In genomic region chr10:70664702-70665195, GRCh38 we compare ENCODE assay signal across 9 cellular contexts. TPM values are rescaled to one million over a fixed set of nuclear protein-coding genes. Genes with fewer than 3 reads are reported as not detected.
A peak's percentile ranks its signal among the peaks of the same experiment; 100 is the strongest.
DNase-seq lines count a peak whose midpoint lies in the region; ATAC-seq, FAIRE-seq and TF ChIP-seq lines count a peak whose summit lies in the region.
"Had no signal": no experiment of that assay in that cellular context is flagged by ENCODE, and none has a peak within 500 bp of the region (broad histone marks: within the 10 kb centered on the region; RNA-seq: fewer than 3 reads in every experiment).

No MANE protein-coding gene starts in this region.

- CTCF ChIA-PET in activated CD4-positive, alpha-beta memory T cell treated with anti-CD3 and anti-CD28 coated beads for 36 hours (lab: Charles Lee): interaction anchor here (1.1 kb wide), 1 partner anchor 12 kb away, joined by 3 read pairs; no protein-coding TSS in a partner anchor

- in situ Hi-C loops in SK-MEL-5 (cut with HindIII; ENCODE audit: low pct_unique_long_range_greater_than_20kb, low sequenced_read_pairs): no loop called here

- peaks cover 2% of the 10 kb centered on the region for H3K27me3 Mint-ChIP-seq in glutamatergic neuron (ENCODE audit: unreplicated experiment)
- peaks cover 15% of the 10 kb centered on the region for H3K27me3 Mint-ChIP-seq in activated CD4-positive, alpha-beta memory T cell treated with anti-CD3 and anti-CD28 coated beads for 36 hours

- peaks cover 7% of the 10 kb centered on the region for H3K36me3 Mint-ChIP-seq in glutamatergic neuron (ENCODE audit: unreplicated experiment)
- no peaks in the 10 kb centered on the region for H3K36me3 Mint-ChIP-seq in stimulated activated effector memory CD8-positive, alpha-beta T cell treated with anti-CD3 and anti-CD28 coated beads, Interleukin-12 subunit alpha, Interleukin-12 subunit beta, amount 100 ng/mL, for 72 hours
- no peaks in the 10 kb centered on the region for H3K36me3 Mint-ChIP-seq in activated CD4-positive, alpha-beta memory T cell treated with anti-CD3 and anti-CD28 coated beads for 36 hours

- H3K4me3 Mint-ChIP-seq in glutamatergic neuron (ENCODE audit: unreplicated experiment): no peak overlapping the region
- H3K4me3 Mint-ChIP-seq in stimulated activated effector memory CD8-positive, alpha-beta T cell treated with anti-CD3 and anti-CD28 coated beads, Interleukin-12 subunit alpha, Interleukin-12 subunit beta, amount 100 ng/mL, for 72 hours: no peak overlapping the region
- no peak overlapping the region for H3K4me3 Mint-ChIP-seq in activated CD4-positive, alpha-beta memory T cell treated with anti-CD3 and anti-CD28 coated beads for 36 hours

- H3K9me3 Mint-ChIP-seq in glutamatergic neuron (ENCODE audit: unreplicated experiment): peaks cover 5% of the 10 kb centered on the region
- no peaks in the 10 kb centered on the region for H3K9me3 Mint-ChIP-seq in stimulated activated effector memory CD8-positive, alpha-beta T cell treated with anti-CD3 and anti-CD28 coated beads, Interleukin-12 subunit alpha, Interleukin-12 subunit beta, amount 100 ng/mL, for 72 hours
- peaks cover 2% of the 10 kb centered on the region for H3K9me3 Mint-ChIP-seq in activated CD4-positive, alpha-beta memory T cell treated with anti-CD3 and anti-CD28 coated beads for 36 hours

- intact Hi-C loops in activated CD4-positive, alpha-beta memory T cell treated with anti-CD3 and anti-CD28 coated beads for 36 hours (cut with micrococcal nuclease): no loop called here

- FAIRE-seq in GM19239 (lab: Jason Lieb, UNC): no peak
- FAIRE-seq: colon had no signal

- POLR2A ChIA-PET in activated CD4-positive, alpha-beta memory T cell treated with anti-CD3 and anti-CD28 coated beads for 36 hours (lab: Charles Lee): no interaction called here

- H3K4me1 Mint-ChIP-seq in glutamatergic neuron (ENCODE audit: low read depth, unreplicated experiment): peaks cover 12% of the 10 kb centered on the region
- peaks cover 21% of the 10 kb centered on the region for H3K4me1 Mint-ChIP-seq in stimulated activated effector memory CD8-positive, alpha-beta T cell treated with anti-CD3 and anti-CD28 coated beads, Interleukin-12 subunit alpha, Interleukin-12 subunit beta, amount 100 ng/mL, for 72 hours
- no peaks in the 10 kb centered on the region for H3K4me1 Mint-ChIP-seq in activated CD4-positive, alpha-beta memory T cell treated with anti-CD3 and anti-CD28 coated beads for 36 hours (ENCODE audit: low read depth)

- DNase-seq in NCI-H2107 treated with DMSO at 0.1 percent for 48 hours (lab: John Stamatoyannopoulos, UW; ENCODE audit: unreplicated experiment) (peak; percentile 23), NCI-H2107 (lab: John Stamatoyannopoulos, UW) (no peak), SK-MEL-5 (ENCODE audit: low read depth, low spot score) (peak; percentile 93), glutamatergic neuron (no peak), cerebellar cortex (ENCODE audit: low spot score) (no peak), GM19239 (ENCODE audit: insufficient read length, low spot score) (no peak)
- no peak for DNase-seq in stimulated activated effector memory CD8-positive, alpha-beta T cell treated with anti-CD3 and anti-CD28 coated beads, Interleukin-12 subunit alpha, Interleukin-12 subunit beta, amount 100 ng/mL, for 72 hours (ENCODE audit: low spot score in 2 of 2)
- DNase-seq in activated CD4-positive, alpha-beta memory T cell treated with anti-CD3 and anti-CD28 coated beads for 36 hours: no peak

- peak; percentile 79 for ATAC-seq in stimulated activated effector memory CD8-positive, alpha-beta T cell treated with anti-CD3 and anti-CD28 coated beads, Interleukin-12 subunit alpha, Interleukin-12 subunit beta, amount 100 ng/mL, for 72 hours

- peak overlapping the region; percentile 19 for H3K27ac Mint-ChIP-seq in glutamatergic neuron (ENCODE audit: unreplicated experiment)
- H3K27ac Mint-ChIP-seq in stimulated activated effector memory CD8-positive, alpha-beta T cell treated with anti-CD3 and anti-CD28 coated beads, Interleukin-12 subunit alpha, Interleukin-12 subunit beta, amount 100 ng/mL, for 72 hours: peak overlapping the region; percentile 4
- H3K27ac Mint-ChIP-seq in activated CD4-positive, alpha-beta memory T cell treated with anti-CD3 and anti-CD28 coated beads for 36 hours: no peak overlapping the region

- no peak for TF ChIP-seq CTCF in glutamatergic neuron (IDR thresholded peaks at IDR 0.05; ENCODE audit: partially characterized antibody, unreplicated experiment)

RNA-seq across cellular contexts. Expression of gene ADAMTS14, which starts 7.6 kb away (rescaled TPM):
- total RNA-seq in SK-MEL-5 (2014; rRNA removed; shearing (Covaris generic)): 0.16 TPM in 2 replicates
- polyA plus RNA-seq in SK-MEL-5 (2015; cell fraction: cytosol; rRNA removed): 0.27 and 0.30 TPM in 2 replicates
- 3.7 and 3.8 TPM in 2 replicates for polyA plus RNA-seq in SK-MEL-5 (2015; cell fraction: nucleus; rRNA removed)
- 29.8 TPM for total RNA-seq in glutamatergic neuron (ENCODE audit: unreplicated experiment)
- total RNA-seq in activated CD4-positive, alpha-beta memory T cell treated with anti-CD3 and anti-CD28 coated beads for 36 hours: not detected

Comparison
In these comparisons a context has a peak if more than half of its experiments do, and no peak if none do; other contexts are left out.
1. DNase-seq: peak in NCI-H2107 treated with DMSO at 0.1 percent for 48 hours (single experiment) and SK-MEL-5 (single experiment); none in NCI-H2107 (single experiment), glutamatergic neuron (single experiment), stimulated activated effector memory CD8-positive, alpha-beta T cell treated with anti-CD3 and anti-CD28 coated beads, Interleukin-12 subunit alpha, Interleukin-12 subunit beta, amount 100 ng/mL, for 72 hours (0 of 2), cerebellar cortex (single experiment), activated CD4-positive, alpha-beta memory T cell treated with anti-CD3 and anti-CD28 coated beads for 36 hours (single experiment) and GM19239 (single experiment).
2. RNA of gene ADAMTS14, which starts 7.6 kb away (total RNA-seq): 29.8 TPM in glutamatergic neuron (single experiment); 0.16 TPM in SK-MEL-5 and not detected in activated CD4-positive, alpha-beta memory T cell treated with anti-CD3 and anti-CD28 coated beads for 36 hours; every median in the first group is over 10 times any median in the second.